ENCODE assay signal across 7 cellular contexts in genomic region chr11:126318642-126319373, GRCh38. TPM values are rescaled to one million over a fixed set of nuclear protein-coding genes. Genes with fewer than 3 reads are reported as not detected.
DNase-seq lines count a peak whose midpoint lies in the region; ATAC-seq and TF ChIP-seq lines count a peak whose summit lies in the region.

No MANE protein-coding gene starts in this region.

- H3K27ac ChIP-seq in right atrium auricular region = peak overlapping the region; percentile 77 to 88

- no peak overlapping the region for H3K4me3 ChIP-seq in right atrium auricular region

- H3K9me3 ChIP-seq in right atrium auricular region = no peaks in the 10 kb centered on the region

- no peaks in the 10 kb centered on the region for H3K27me3 Mint-ChIP-seq in activated T-helper 2 cell treated with anti-CD3 and anti-CD28 coated beads, Interferon-gamma antibody, Interleukin-2, Interleukin-4, amounts not matched to agents 10 μg/mL and 5 μg/mL and 100 μg/mL, durations not matched to agents 14 hours and 24 hours and 36 hours (ENCODE audit: low read depth)

- intact Hi-C loops in activated T-helper 2 cell treated with anti-CD3 and anti-CD28 coated beads, Interferon-gamma antibody, Interleukin-2, Interleukin-4, amounts not matched to agents 10 μg/mL and 5 μg/mL and 100 μg/mL, durations not matched to agents 14 hours and 24 hours and 36 hours (cut with micrococcal nuclease) = no loop called here

- DNase-seq in GM13976 (ENCODE audit: low spot score) (peak; percentile 63), M059J (ENCODE audit: low read depth) (peak; percentile 86), right atrium auricular region (ENCODE audit: low spot score) (peak; percentile 71), putamen (ENCODE audit: low spot score) (no peak)
- DNase-seq in activated T-helper 2 cell treated with anti-CD3 and anti-CD28 coated beads, Interferon-gamma antibody, Interleukin-2, Interleukin-4, amounts not matched to agents 10 μg/mL and 5 μg/mL and 100 μg/mL, durations not matched to agents 14 hours and 24 hours and 36 hours (ENCODE audit: low spot score) = no peak
- peak; percentile 38 for DNase-seq in stimulated activated CD8-positive, alpha-beta memory T cell treated with anti-CD3 and anti-CD28 coated beads, Interleukin-4, amount 100 ng/mL, for 48 hours

- ATAC-seq in GM21619 (IDR thresholded peaks at IDR 0.05; ENCODE audit: unreplicated experiment) = peak; percentile 97

- no peak for TF ChIP-seq CTCF in GM13976 (IDR thresholded peaks at IDR 0.05; ENCODE audit: borderline replicate concordance, control extremely low read depth, extremely low read depth, insufficient read depth, missing control alignments)
- TF ChIP-seq CTCF in right atrium auricular region (IDR thresholded peaks at IDR 0.05) = no peak

- in situ Hi-C loops in GM13976 (cut with MboI; ENCODE audit: low sequenced_read_pairs, unreplicated experiment) = no loop called here

- H3K36me3 Mint-ChIP-seq in activated T-helper 2 cell treated with anti-CD3 and anti-CD28 coated beads, Interferon-gamma antibody, Interleukin-2, Interleukin-4, amounts not matched to agents 10 μg/mL and 5 μg/mL and 100 μg/mL, durations not matched to agents 14 hours and 24 hours and 36 hours (ENCODE audit: low read depth) = peaks cover 52% of the 10 kb centered on the region

- H3K9me3 Mint-ChIP-seq in activated T-helper 2 cell treated with anti-CD3 and anti-CD28 coated beads, Interferon-gamma antibody, Interleukin-2, Interleukin-4, amounts not matched to agents 10 μg/mL and 5 μg/mL and 100 μg/mL, durations not matched to agents 14 hours and 24 hours and 36 hours = peaks cover 8% of the 10 kb centered on the region

- H3K4me1 Mint-ChIP-seq in activated T-helper 2 cell treated with anti-CD3 and anti-CD28 coated beads, Interferon-gamma antibody, Interleukin-2, Interleukin-4, amounts not matched to agents 10 μg/mL and 5 μg/mL and 100 μg/mL, durations not matched to agents 14 hours and 24 hours and 36 hours (ENCODE audit: low read depth) = peaks cover 36% of the 10 kb centered on the region

- no peaks in the 10 kb centered on the region for H3K27me3 ChIP-seq in right atrium auricular region

- H3K27ac Mint-ChIP-seq in activated T-helper 2 cell treated with anti-CD3 and anti-CD28 coated beads, Interferon-gamma antibody, Interleukin-2, Interleukin-4, amounts not matched to agents 10 μg/mL and 5 μg/mL and 100 μg/mL, durations not matched to agents 14 hours and 24 hours and 36 hours = peak overlapping the region; percentile 77

- H3K36me3 ChIP-seq in right atrium auricular region = no peaks in the 10 kb centered on the region

- H3K4me1 ChIP-seq in right atrium auricular region = peaks cover 0 to 41% of the 10 kb centered on the region in 2 donors

- H3K4me3 Mint-ChIP-seq in activated T-helper 2 cell treated with anti-CD3 and anti-CD28 coated beads, Interferon-gamma antibody, Interleukin-2, Interleukin-4, amounts not matched to agents 10 μg/mL and 5 μg/mL and 100 μg/mL, durations not matched to agents 14 hours and 24 hours and 36 hours (ENCODE audit: low read depth) = peak overlapping the region; percentile 45

RNA-seq across cellular contexts. Expression of gene DCPS, which starts 14.9 kb away (rescaled TPM):
- 20.0 and 27.8 TPM in 2 replicates for total RNA-seq in M059J (2014; rRNA removed; shearing (Covaris generic))
- total RNA-seq in activated T-helper 2 cell treated with anti-CD3 and anti-CD28 coated beads, Interferon-gamma antibody, Interleukin-2, Interleukin-4, amounts not matched to agents 10 μg/mL and 5 μg/mL and 100 μg/mL, durations not matched to agents 14 hours and 24 hours and 36 hours = 39.8 and 42.1 TPM in 2 replicates
- total RNA-seq in right atrium auricular region = 10 to 100 TPM; 12.1 to 14.1 TPM

RNA-seq across cellular contexts. Expression of gene TIRAP, which starts 35.9 kb away (rescaled TPM):
- 2.2 and 8.1 TPM in 2 replicates for total RNA-seq in M059J (2014; rRNA removed; shearing (Covaris generic))
- total RNA-seq in activated T-helper 2 cell treated with anti-CD3 and anti-CD28 coated beads, Interferon-gamma antibody, Interleukin-2, Interleukin-4, amounts not matched to agents 10 μg/mL and 5 μg/mL and 100 μg/mL, durations not matched to agents 14 hours and 24 hours and 36 hours = 15.9 TPM in 2 replicates
- 1 to 10 TPM; 6.3 to 7.4 TPM for total RNA-seq in right atrium auricular region

RNA-seq across cellular contexts. Expression of gene ST3GAL4, which starts 36.7 kb away (rescaled TPM):
- total RNA-seq in M059J (2014; rRNA removed; shearing (Covaris generic)) = 49.2 and 50.6 TPM in 2 replicates
- 12.4 and 14.4 TPM in 2 replicates for total RNA-seq in activated T-helper 2 cell treated with anti-CD3 and anti-CD28 coated beads, Interferon-gamma antibody, Interleukin-2, Interleukin-4, amounts not matched to agents 10 μg/mL and 5 μg/mL and 100 μg/mL, durations not matched to agents 14 hours and 24 hours and 36 hours
- total RNA-seq in right atrium auricular region = 100 to 1,000 TPM in 1 of 2 donors, 10 to 100 TPM in 1; 67.5 to 103 TPM

RNA-seq across cellular contexts. Expression of gene FOXRED1, which starts 49.9 kb away (rescaled TPM):
- 37.6 and 49.8 TPM in 2 replicates for total RNA-seq in M059J (2014; rRNA removed; shearing (Covaris generic))
- total RNA-seq in activated T-helper 2 cell treated with anti-CD3 and anti-CD28 coated beads, Interferon-gamma antibody, Interleukin-2, Interleukin-4, amounts not matched to agents 10 μg/mL and 5 μg/mL and 100 μg/mL, durations not matched to agents 14 hours and 24 hours and 36 hours = 48.7 and 52.3 TPM in 2 replicates
- total RNA-seq in right atrium auricular region = 10 to 100 TPM; 19.1 to 26.6 TPM

RNA-seq across cellular contexts. Expression of gene SRPRA, which starts 50.1 kb away (rescaled TPM):
- 164 and 167 TPM in 2 replicates for total RNA-seq in M059J (2014; rRNA removed; shearing (Covaris generic))
- 175 and 177 TPM in 2 replicates for total RNA-seq in activated T-helper 2 cell treated with anti-CD3 and anti-CD28 coated beads, Interferon-gamma antibody, Interleukin-2, Interleukin-4, amounts not matched to agents 10 μg/mL and 5 μg/mL and 100 μg/mL, durations not matched to agents 14 hours and 24 hours and 36 hours
- total RNA-seq in right atrium auricular region = 10 to 100 TPM; 70.3 to 91.9 TPM

Comparison
In these comparisons a context has a peak if more than half of its experiments do, and no peak if none do; other contexts are left out.
1. DNase-seq: peak in GM13976 (single experiment), M059J (single experiment), right atrium auricular region (single experiment) and stimulated activated CD8-positive, alpha-beta memory T cell treated with anti-CD3 and anti-CD28 coated beads, Interleukin-4, amount 100 ng/mL, for 48 hours (single experiment); none in activated T-helper 2 cell treated with anti-CD3 and anti-CD28 coated beads, Interferon-gamma antibody, Interleukin-2, Interleukin-4, amounts not matched to agents 10 μg/mL and 5 μg/mL and 100 μg/mL, durations not matched to agents 14 hours and 24 hours and 36 hours (single experiment) and putamen (single experiment).